21 cellular contexts compared by ENCODE assay signal in the genomic region with DNA sequence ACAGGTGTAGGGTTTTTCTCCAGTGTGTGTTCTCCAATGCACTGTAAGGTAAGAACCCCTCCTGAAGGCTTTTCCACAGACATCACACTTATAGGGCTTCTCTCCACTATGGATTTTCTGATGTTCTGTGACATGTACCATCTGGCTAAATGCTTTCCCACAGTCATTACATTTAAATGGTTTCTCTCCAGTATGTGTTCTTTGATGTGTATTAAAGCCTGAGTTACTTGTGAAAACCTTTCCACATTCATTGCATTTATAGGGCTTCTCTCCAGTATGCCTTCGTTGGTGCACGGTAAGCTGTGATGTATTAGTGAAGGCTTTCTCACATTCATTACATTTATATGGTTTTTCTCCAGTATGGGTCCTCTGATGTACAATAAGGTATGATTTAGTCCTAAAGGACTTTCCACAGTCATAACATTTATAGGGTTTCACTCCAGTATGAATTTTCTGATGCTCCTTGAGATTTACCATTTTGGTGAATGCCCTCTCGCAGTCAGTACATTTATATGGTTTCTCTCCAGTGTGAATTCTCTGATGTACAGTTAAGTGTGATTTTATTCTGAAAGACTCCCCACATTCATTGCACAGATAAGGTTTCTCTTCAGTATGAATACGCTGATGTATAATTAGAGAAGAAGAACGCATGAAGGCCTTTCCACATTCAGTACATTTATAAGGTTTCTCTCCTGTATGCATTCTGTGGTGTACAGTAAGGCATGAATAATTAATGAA.
"Had no signal": no experiment of that assay in that cellular context is flagged by ENCODE, and none has a peak within 500 bp of the region (broad histone marks: within the 10 kb centered on the region; RNA-seq: fewer than 3 reads in every experiment).

No MANE protein-coding gene starts in this region.

- H3K27ac ChIP-seq: ascending aorta, body of pancreas, Peyer's patch, RWPE1, SJCRH30 had no signal

- DNase-seq: activated CD4-positive, alpha-beta T cell treated with anti-CD3 and anti-CD28 coated beads for 4 hours; activated CD8-positive, alpha-beta memory T cell treated with anti-CD3 and anti-CD28 coated beads, Interleukin-2, amount 50 U/mL, for 48 hours; activated CD8-positive, alpha-beta T cell treated with anti-CD3 and anti-CD28 coated beads for 36 hours; activated naive CD4-positive, alpha-beta T cell treated with anti-CD3 and anti-CD28 coated beads, Interleukin-2, amount 50 U/mL, for 16 hours; activated naive CD8-positive, alpha-beta T cell treated with anti-CD3 and anti-CD28 coated beads, Interleukin-2, amount 10 ng/mL, durations not matched to agents 7 days and 5 days; activated T-cell treated with anti-CD3 and anti-CD28 coated beads, Interleukin-2, amount 50 U/mL, for 1 hour; body of pancreas; NCI-H146; NCI-H187 treated with DMSO at 0.1 percent for 48 hours; NCI-H2081 treated with DMSO at 0.1 percent for 48 hours; NCI-H446; NCI-H524; Peyer's patch; Right ventricle myocardium superior; SK-N-SH; T-helper 1 cell had no signal

- ATAC-seq: activated CD4-positive, CD25-positive, alpha-beta regulatory T cell treated with anti-CD3 and anti-CD28 coated beads, Interleukin-2, amount 50 U/mL, for 24 hours; activated CD8-positive, alpha-beta T cell treated with anti-CD3 and anti-CD28 coated beads for 36 hours; body of pancreas had no signal

- H3K4me3 ChIP-seq: ascending aorta, body of pancreas, Peyer's patch, SJCRH30 had no signal

- H3K4me1 ChIP-seq: ascending aorta, body of pancreas, Peyer's patch, SJCRH30 had no signal

- H3K27me3 ChIP-seq: ascending aorta, body of pancreas, Peyer's patch, SJCRH30 had no signal

- H3K4me3 Mint-ChIP-seq: activated CD8-positive, alpha-beta T cell treated with anti-CD3 and anti-CD28 coated beads for 36 hours; activated naive CD8-positive, alpha-beta T cell treated with anti-CD3 and anti-CD28 coated beads, Interleukin-2, amount 10 ng/mL, durations not matched to agents 7 days and 5 days; central memory CD8-positive, alpha-beta T cell had no signal

- H3K27me3 Mint-ChIP-seq: activated CD8-positive, alpha-beta T cell treated with anti-CD3 and anti-CD28 coated beads for 36 hours; activated naive CD8-positive, alpha-beta T cell treated with anti-CD3 and anti-CD28 coated beads, Interleukin-2, amount 10 ng/mL, durations not matched to agents 7 days and 5 days; central memory CD8-positive, alpha-beta T cell had no signal

- H3K9ac ChIP-seq: SK-N-SH had no signal

- H3K27ac Mint-ChIP-seq: activated CD8-positive, alpha-beta T cell treated with anti-CD3 and anti-CD28 coated beads for 36 hours; activated naive CD8-positive, alpha-beta T cell treated with anti-CD3 and anti-CD28 coated beads, Interleukin-2, amount 10 ng/mL, durations not matched to agents 7 days and 5 days had no signal

- H3K4me1 Mint-ChIP-seq: activated naive CD8-positive, alpha-beta T cell treated with anti-CD3 and anti-CD28 coated beads, Interleukin-2, amount 10 ng/mL, durations not matched to agents 7 days and 5 days; central memory CD8-positive, alpha-beta T cell had no signal
